In the genomic region with DNA sequence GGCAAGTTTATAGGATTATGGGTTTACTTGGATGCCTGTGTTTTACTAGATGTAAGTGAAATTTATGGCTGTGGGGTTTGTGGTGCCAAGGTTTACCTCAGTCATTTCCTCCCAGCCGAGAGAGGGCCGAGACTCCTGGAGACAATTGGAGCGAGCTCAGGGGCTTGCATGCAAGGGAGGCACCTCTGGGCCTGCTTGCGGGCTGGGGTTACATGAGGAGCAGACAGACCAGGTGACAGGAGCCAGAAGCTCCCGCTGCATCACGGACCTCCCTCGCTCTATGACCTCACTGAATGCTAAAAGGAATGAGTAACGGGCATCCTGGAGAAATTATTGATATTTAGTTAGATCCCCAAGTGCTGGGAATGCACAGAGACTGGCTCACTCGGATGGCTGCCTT, we compare ENCODE assay signal across 1 cellular context.
TF ChIP-seq lines count a peak whose summit lies in the region.

No MANE protein-coding gene starts in this region.

TF ChIP-seq in GM23338, 12 proteins besides CTCF, POLR2A, EP300 and RAD21 (continued from another document):
- no peak for TF ChIP-seq ETS1 (IDR thresholded peaks at IDR 0.05)
- no peak for TF ChIP-seq STAT1 (IDR thresholded peaks at IDR 0.05; ENCODE audit: unreplicated experiment)
- no peak for TF ChIP-seq CREB1 (CRISPR knock-in tag; IDR thresholded peaks at IDR 0.05; ENCODE audit: low read depth)
- no peak for TF ChIP-seq POLR2AphosphoS5 (IDR thresholded peaks at IDR 0.05; ENCODE audit: low read depth)
- TF ChIP-seq JUNB (IDR thresholded peaks at IDR 0.05; ENCODE audit: unreplicated experiment): no peak
- no peak for TF ChIP-seq EZH2 (IDR thresholded peaks at IDR 0.05; ENCODE audit: low read depth, unreplicated experiment)
- TF ChIP-seq, protein P1, sequence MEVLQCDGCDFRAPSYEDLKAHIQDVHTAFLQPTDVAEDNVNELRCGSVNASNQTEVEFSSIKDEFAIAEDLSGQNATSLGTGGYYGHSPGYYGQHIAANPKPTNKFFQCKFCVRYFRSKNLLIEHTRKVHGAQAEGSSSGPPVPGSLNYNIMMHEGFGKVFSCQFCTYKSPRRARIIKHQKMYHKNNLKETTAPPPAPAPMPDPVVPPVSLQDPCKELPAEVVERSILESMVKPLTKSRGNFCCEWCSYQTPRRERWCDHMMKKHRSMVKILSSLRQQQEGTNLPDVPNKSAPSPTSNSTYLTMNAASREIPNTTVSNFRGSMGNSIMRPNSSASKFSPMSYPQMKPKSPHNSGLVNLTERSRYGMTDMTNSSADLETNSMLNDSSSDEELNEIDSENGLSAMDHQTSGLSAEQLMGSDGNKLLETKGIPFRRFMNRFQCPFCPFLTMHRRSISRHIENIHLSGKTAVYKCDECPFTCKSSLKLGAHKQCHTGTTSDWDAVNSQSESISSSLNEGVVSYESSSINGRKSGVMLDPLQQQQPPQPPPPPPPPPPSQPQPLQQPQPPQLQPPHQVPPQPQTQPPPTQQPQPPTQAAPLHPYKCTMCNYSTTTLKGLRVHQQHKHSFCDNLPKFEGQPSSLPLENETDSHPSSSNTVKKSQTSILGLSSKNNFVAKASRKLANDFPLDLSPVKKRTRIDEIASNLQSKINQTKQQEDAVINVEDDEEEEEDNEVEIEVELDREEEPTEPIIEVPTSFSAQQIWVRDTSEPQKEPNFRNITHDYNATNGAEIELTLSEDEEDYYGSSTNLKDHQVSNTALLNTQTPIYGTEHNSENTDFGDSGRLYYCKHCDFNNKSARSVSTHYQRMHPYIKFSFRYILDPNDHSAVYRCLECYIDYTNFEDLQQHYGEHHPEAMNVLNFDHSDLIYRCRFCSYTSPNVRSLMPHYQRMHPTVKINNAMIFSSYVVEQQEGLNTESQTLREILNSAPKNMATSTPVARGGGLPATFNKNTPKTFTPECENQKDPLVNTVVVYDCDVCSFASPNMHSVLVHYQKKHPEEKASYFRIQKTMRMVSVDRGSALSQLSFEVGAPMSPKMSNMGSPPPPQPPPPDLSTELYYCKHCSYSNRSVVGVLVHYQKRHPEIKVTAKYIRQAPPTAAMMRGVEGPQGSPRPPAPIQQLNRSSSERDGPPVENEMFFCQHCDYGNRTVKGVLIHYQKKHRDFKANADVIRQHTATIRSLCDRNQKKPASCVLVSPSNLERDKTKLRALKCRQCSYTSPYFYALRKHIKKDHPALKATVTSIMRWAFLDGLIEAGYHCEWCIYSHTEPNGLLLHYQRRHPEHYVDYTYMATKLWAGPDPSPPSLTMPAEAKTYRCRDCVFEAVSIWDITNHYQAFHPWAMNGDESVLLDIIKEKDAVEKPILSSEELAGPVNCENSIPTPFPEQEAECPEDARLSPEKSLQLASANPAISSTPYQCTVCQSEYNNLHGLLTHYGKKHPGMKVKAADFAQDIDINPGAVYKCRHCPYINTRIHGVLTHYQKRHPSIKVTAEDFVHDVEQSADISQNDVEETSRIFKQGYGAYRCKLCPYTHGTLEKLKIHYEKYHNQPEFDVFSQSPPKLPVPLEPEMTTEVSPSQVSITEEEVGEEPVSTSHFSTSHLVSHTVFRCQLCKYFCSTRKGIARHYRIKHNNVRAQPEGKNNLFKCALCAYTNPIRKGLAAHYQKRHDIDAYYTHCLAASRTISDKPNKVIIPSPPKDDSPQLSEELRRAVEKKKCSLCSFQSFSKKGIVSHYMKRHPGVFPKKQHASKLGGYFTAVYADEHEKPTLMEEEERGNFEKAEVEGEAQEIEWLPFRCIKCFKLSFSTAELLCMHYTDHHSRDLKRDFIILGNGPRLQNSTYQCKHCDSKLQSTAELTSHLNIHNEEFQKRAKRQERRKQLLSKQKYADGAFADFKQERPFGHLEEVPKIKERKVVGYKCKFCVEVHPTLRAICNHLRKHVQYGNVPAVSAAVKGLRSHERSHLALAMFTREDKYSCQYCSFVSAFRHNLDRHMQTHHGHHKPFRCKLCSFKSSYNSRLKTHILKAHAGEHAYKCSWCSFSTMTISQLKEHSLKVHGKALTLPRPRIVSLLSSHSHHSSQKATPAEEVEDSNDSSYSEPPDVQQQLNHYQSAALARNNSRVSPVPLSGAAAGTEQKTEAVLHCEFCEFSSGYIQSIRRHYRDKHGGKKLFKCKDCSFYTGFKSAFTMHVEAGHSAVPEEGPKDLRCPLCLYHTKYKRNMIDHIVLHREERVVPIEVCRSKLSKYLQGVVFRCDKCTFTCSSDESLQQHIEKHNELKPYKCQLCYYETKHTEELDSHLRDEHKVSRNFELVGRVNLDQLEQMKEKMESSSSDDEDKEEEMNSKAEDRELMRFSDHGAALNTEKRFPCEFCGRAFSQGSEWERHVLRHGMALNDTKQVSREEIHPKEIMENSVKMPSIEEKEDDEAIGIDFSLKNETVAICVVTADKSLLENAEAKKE (CRISPR knock-in tag; IDR thresholded peaks at IDR 0.05): no peak
- no peak for TF ChIP-seq NANOG (IDR thresholded peaks at IDR 0.05; ENCODE audit: borderline replicate concordance)
- no peak for TF ChIP-seq ZNF331 (CRISPR knock-in tag; IDR thresholded peaks at IDR 0.05; ENCODE audit: low read depth)
TF ChIP-seq in GM23338: peak in this region for 0.
